17 cellular contexts compared by ENCODE assay signal in the genomic region with DNA sequence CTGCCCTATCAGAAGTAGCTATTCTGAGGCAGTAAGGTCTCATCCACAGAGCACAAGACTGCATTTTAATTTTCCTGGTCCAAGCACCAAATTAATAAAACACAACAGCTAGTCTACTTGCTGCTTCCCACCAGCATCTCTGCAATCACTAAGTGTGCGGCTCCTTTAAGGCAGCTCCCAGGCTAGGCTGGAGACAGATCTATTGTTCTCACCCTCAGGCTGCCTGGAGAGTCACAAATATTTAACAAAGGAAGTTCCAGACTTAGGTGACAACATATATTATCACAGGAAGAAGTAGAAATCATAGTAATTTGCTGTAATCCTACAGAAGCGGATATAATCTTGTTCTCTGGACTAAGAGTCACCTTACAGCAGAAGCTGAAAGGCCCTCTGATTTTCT. TPM values are rescaled to one million over a fixed set of nuclear protein-coding genes. Genes with fewer than 3 reads are reported as not detected.
DNase-seq lines count a peak whose midpoint lies in the region; ATAC-seq and TF ChIP-seq lines count a peak whose summit lies in the region.
"Had no signal": no experiment of that assay in that cellular context is flagged by ENCODE, and none has a peak within 500 bp of the region (broad histone marks: within the 10 kb centered on the region; RNA-seq: fewer than 3 reads in every experiment).

No MANE protein-coding gene starts in this region.

- intact Hi-C loops in activated CD4-positive, alpha-beta T cell treated with anti-CD3 and anti-CD28 coated beads, Interleukin-2, amount 10 ng/mL, durations not matched to agents 24 days and 14 days (cut with micrococcal nuclease) = loop anchor here (5.0 kb wide), 1 partner anchor 135 kb away; no protein-coding TSS in a partner anchor

- no peaks in the 10 kb centered on the region for H3K36me3 ChIP-seq in CD4-positive, CD25-positive, alpha-beta regulatory T cell (ENCODE audit: control insufficient read depth, insufficient read depth, low read length)
- no peaks in the 10 kb centered on the region for H3K36me3 ChIP-seq in HAP-1 (replicated peaks)
- H3K36me3 ChIP-seq: ascending aorta, gastroesophageal sphincter had no signal

- TF ChIP-seq CTCF in cardiac fibroblast (IDR thresholded peaks at IDR 0.05; ENCODE audit: low read depth, low read length) = no peak

- no peak for ATAC-seq in CD4-positive, CD25-positive, alpha-beta regulatory T cell (ENCODE audit: low read depth in 2 of 2)
- ATAC-seq in natural killer cell treated with Interleukin-12 subunit alpha and Interleukin-12 subunit beta and Interleukin-15 and Interleukin-18, amount 100 ng/mL, for 72 hours = no peak
- no peak for ATAC-seq in GM21576 (IDR thresholded peaks at IDR 0.05; ENCODE audit: unreplicated experiment)
- ATAC-seq: gastroesophageal sphincter had no signal

- in situ Hi-C loops in HAP-1 (cut with MboI; ENCODE audit: low sequenced_read_pairs) (no loop called here), G401 (cut with HindIII; ENCODE audit: low sequenced_read_pairs) (no loop called here)

- H3K27me3 ChIP-seq in CD4-positive, CD25-positive, alpha-beta regulatory T cell (ENCODE audit: control insufficient read depth, insufficient read depth, low read length) = no peaks in the 10 kb centered on the region
- peaks cover 8% of the 10 kb centered on the region; the same call in 1 of the 2 replicates for H3K27me3 ChIP-seq in HAP-1 (ENCODE audit: low read depth)
- H3K27me3 ChIP-seq: ascending aorta had no signal

- no peak overlapping the region for H3K27ac ChIP-seq in CD4-positive, CD25-positive, alpha-beta regulatory T cell (ENCODE audit: insufficient read depth, low read length, poor library complexity, severe bottlenecking)
- H3K27ac ChIP-seq: ascending aorta, gastroesophageal sphincter had no signal

- peak overlapping the region; percentile 12 to 54 (median 33) for H3K4me3 Mint-ChIP-seq in CD4-positive, CD25-positive, alpha-beta regulatory T cell
- peak overlapping the region; percentile 1 for H3K4me3 Mint-ChIP-seq in natural killer cell treated with Interleukin-12 subunit alpha and Interleukin-12 subunit beta and Interleukin-15 and Interleukin-18, amount 100 ng/mL, for 72 hours
- no peak overlapping the region for H3K4me3 Mint-ChIP-seq in activated CD4-positive, alpha-beta T cell treated with anti-CD3 and anti-CD28 coated beads, Interleukin-2, amount 10 ng/mL, durations not matched to agents 24 days and 14 days

- peaks cover 28% of the 10 kb centered on the region for H3K4me1 ChIP-seq in CD4-positive, CD25-positive, alpha-beta regulatory T cell (ENCODE audit: control insufficient read depth, insufficient read depth, low read length, poor library complexity, severe bottlenecking)
- H3K4me1 ChIP-seq in HAP-1 = peaks cover 23% of the 10 kb centered on the region

- H3K27me3 Mint-ChIP-seq in CD4-positive, CD25-positive, alpha-beta regulatory T cell = peaks cover 17% of the 10 kb centered on the region
- peaks cover 9 to 12% of the 10 kb centered on the region in 2 donors for H3K27me3 Mint-ChIP-seq in natural killer cell treated with Interleukin-12 subunit alpha and Interleukin-12 subunit beta and Interleukin-15 and Interleukin-18, amount 100 ng/mL, for 72 hours
- peaks cover 3% of the 10 kb centered on the region for H3K27me3 Mint-ChIP-seq in activated CD4-positive, alpha-beta T cell treated with anti-CD3 and anti-CD28 coated beads, Interleukin-2, amount 10 ng/mL, durations not matched to agents 24 days and 14 days

- DNase-seq in CD4-positive, CD25-positive, alpha-beta regulatory T cell = peak in 1 of 3 donors; percentile 30
- DNase-seq in HAP-1 (ENCODE audit: low spot score in 2 of 2) (peak; percentile 56 to 57), cardiac fibroblast (ENCODE audit: low read depth in 2 of 2) (peak; percentile 8 to 28), glomerular visceral epithelial cell (ENCODE audit: extremely low spot score) (no peak), G401 (ENCODE audit: low spot score) (no peak)
- no peak for DNase-seq in natural killer cell treated with Interleukin-12 subunit alpha and Interleukin-12 subunit beta and Interleukin-15 and Interleukin-18, amount 100 ng/mL, for 72 hours (ENCODE audit: low spot score)
- DNase-seq in activated CD4-positive, alpha-beta T cell treated with anti-CD3 and anti-CD28 coated beads, Interleukin-2, amount 10 ng/mL, durations not matched to agents 24 days and 14 days = no peak
- DNase-seq: activated T-cell treated with anti-CD3 and anti-CD28 coated beads for 4 hours; CD8-positive, alpha-beta memory T cell; GF-D8; NCI-H526 treated with DMSO at 0.1 percent for 48 hours had no signal

- no peaks in the 10 kb centered on the region for H3K9me3 ChIP-seq in CD4-positive, CD25-positive, alpha-beta regulatory T cell (ENCODE audit: control insufficient read depth in 2 of 2, low read length in 2 of 2)
- no peaks in the 10 kb centered on the region for H3K9me3 ChIP-seq in HAP-1
- H3K9me3 ChIP-seq: ascending aorta, gastroesophageal sphincter had no signal

- no peak overlapping the region for H3K4me3 ChIP-seq in CD4-positive, CD25-positive, alpha-beta regulatory T cell (ENCODE audit: low read depth, low read length)
- H3K4me3 ChIP-seq in HAP-1 (no peak overlapping the region), cardiac fibroblast (replicated peaks in 1 of 2; ENCODE audit: low read depth in 2 of 2, low read length in 2 of 2) (no peak overlapping the region)
- H3K4me3 ChIP-seq: ascending aorta, gastroesophageal sphincter had no signal

- H3K9me3 Mint-ChIP-seq in CD4-positive, CD25-positive, alpha-beta regulatory T cell = no peaks in the 10 kb centered on the region
- H3K9me3 Mint-ChIP-seq in natural killer cell treated with Interleukin-12 subunit alpha and Interleukin-12 subunit beta and Interleukin-15 and Interleukin-18, amount 100 ng/mL, for 72 hours = no peaks in the 10 kb centered on the region
- peaks cover 4% of the 10 kb centered on the region for H3K9me3 Mint-ChIP-seq in activated CD4-positive, alpha-beta T cell treated with anti-CD3 and anti-CD28 coated beads, Interleukin-2, amount 10 ng/mL, durations not matched to agents 24 days and 14 days
- H3K9me3 Mint-ChIP-seq: CD8-positive, alpha-beta memory T cell had no signal

- peaks cover 26 to 71% (median 52%) of the 10 kb centered on the region in 4 donors for H3K4me1 Mint-ChIP-seq in CD4-positive, CD25-positive, alpha-beta regulatory T cell
- H3K4me1 Mint-ChIP-seq in natural killer cell treated with Interleukin-12 subunit alpha and Interleukin-12 subunit beta and Interleukin-15 and Interleukin-18, amount 100 ng/mL, for 72 hours (ENCODE audit: low read depth in 2 of 2) = peaks cover 22 to 38% of the 10 kb centered on the region in 2 donors
- peaks cover 43% of the 10 kb centered on the region for H3K4me1 Mint-ChIP-seq in activated CD4-positive, alpha-beta T cell treated with anti-CD3 and anti-CD28 coated beads, Interleukin-2, amount 10 ng/mL, durations not matched to agents 24 days and 14 days

- H3K27ac Mint-ChIP-seq in CD4-positive, CD25-positive, alpha-beta regulatory T cell = peak overlapping the region; percentile 47 to 81 (median 48)
- peak overlapping the region; percentile 34 to 91 for H3K27ac Mint-ChIP-seq in natural killer cell treated with Interleukin-12 subunit alpha and Interleukin-12 subunit beta and Interleukin-15 and Interleukin-18, amount 100 ng/mL, for 72 hours
- H3K27ac Mint-ChIP-seq in activated CD4-positive, alpha-beta T cell treated with anti-CD3 and anti-CD28 coated beads, Interleukin-2, amount 10 ng/mL, durations not matched to agents 24 days and 14 days = no peak overlapping the region

- H3K36me3 Mint-ChIP-seq in CD4-positive, CD25-positive, alpha-beta regulatory T cell = peaks cover 4% of the 10 kb centered on the region
- H3K36me3 Mint-ChIP-seq in natural killer cell treated with Interleukin-12 subunit alpha and Interleukin-12 subunit beta and Interleukin-15 and Interleukin-18, amount 100 ng/mL, for 72 hours = no peaks in the 10 kb centered on the region
- H3K36me3 Mint-ChIP-seq in activated CD4-positive, alpha-beta T cell treated with anti-CD3 and anti-CD28 coated beads, Interleukin-2, amount 10 ng/mL, durations not matched to agents 24 days and 14 days (ENCODE audit: low read depth) = peaks cover 12% of the 10 kb centered on the region

RNA-seq across cellular contexts. Expression of gene EID2, which starts 2.2 kb away (rescaled TPM):
- 13.1 TPM for total RNA-seq in CD4-positive, CD25-positive, alpha-beta regulatory T cell
- polyA plus RNA-seq in CD4-positive, CD25-positive, alpha-beta regulatory T cell = 10 to 100 TPM; 20.2 to 32.7 (median 23.8) TPM
- 10 to 100 TPM; 10.4 to 11.4 TPM for total RNA-seq in natural killer cell treated with Interleukin-12 subunit alpha and Interleukin-12 subunit beta and Interleukin-15 and Interleukin-18, amount 100 ng/mL, for 72 hours
- 17.2 and 17.6 TPM in 2 replicates for total RNA-seq in activated CD4-positive, alpha-beta T cell treated with anti-CD3 and anti-CD28 coated beads, Interleukin-2, amount 10 ng/mL, durations not matched to agents 24 days and 14 days
- total RNA-seq in G401 (2014; rRNA removed; shearing (Covaris generic)) = 19.9 and 31.4 TPM in 2 replicates

RNA-seq across cellular contexts. Expression of gene EID2B, which starts 9.5 kb away (rescaled TPM):
- 4.8 TPM for total RNA-seq in CD4-positive, CD25-positive, alpha-beta regulatory T cell
- 10 to 100 TPM in 3 of 4 donors, 1 to 10 TPM in 1; 7.3 to 11.3 (median 10.3) TPM for polyA plus RNA-seq in CD4-positive, CD25-positive, alpha-beta regulatory T cell
- total RNA-seq in natural killer cell treated with Interleukin-12 subunit alpha and Interleukin-12 subunit beta and Interleukin-15 and Interleukin-18, amount 100 ng/mL, for 72 hours = 1 to 10 TPM; 1.9 to 5.4 TPM
- 3.4 and 3.6 TPM in 2 replicates for total RNA-seq in activated CD4-positive, alpha-beta T cell treated with anti-CD3 and anti-CD28 coated beads, Interleukin-2, amount 10 ng/mL, durations not matched to agents 24 days and 14 days
- total RNA-seq in G401 (2014; rRNA removed; shearing (Covaris generic)) = 5.3 and 15.5 TPM in 2 replicates
- total RNA-seq: ascending aorta had no signal

RNA-seq across cellular contexts. Expression of gene SELENOV, which starts 27.3 kb away (rescaled TPM):
- not detected for total RNA-seq in CD4-positive, CD25-positive, alpha-beta regulatory T cell
- polyA plus RNA-seq in CD4-positive, CD25-positive, alpha-beta regulatory T cell = not detected
- not detected for total RNA-seq in natural killer cell treated with Interleukin-12 subunit alpha and Interleukin-12 subunit beta and Interleukin-15 and Interleukin-18, amount 100 ng/mL, for 72 hours
- not detected in 2 replicates for total RNA-seq in activated CD4-positive, alpha-beta T cell treated with anti-CD3 and anti-CD28 coated beads, Interleukin-2, amount 10 ng/mL, durations not matched to agents 24 days and 14 days
- 4.1 and 27.2 TPM in 2 replicates for total RNA-seq in G401 (2014; rRNA removed; shearing (Covaris generic))
- total RNA-seq: ascending aorta; CD8-positive, alpha-beta memory T cell; gastroesophageal sphincter; SK-MEL-5; skeletal muscle tissue; subcutaneous adipose tissue had no signal
- polyA plus RNA-seq: CD8-positive, alpha-beta memory T cell had no signal

RNA-seq across cellular contexts. Expression of gene DLL3, which starts 43.5 kb away (rescaled TPM):
- total RNA-seq in CD4-positive, CD25-positive, alpha-beta regulatory T cell = 0.17 TPM
- polyA plus RNA-seq in CD4-positive, CD25-positive, alpha-beta regulatory T cell = under 1 TPM in 1 of 4 donors, not detected in 3; 0.13 TPM
- total RNA-seq in natural killer cell treated with Interleukin-12 subunit alpha and Interleukin-12 subunit beta and Interleukin-15 and Interleukin-18, amount 100 ng/mL, for 72 hours = under 1 TPM; 0.21 to 0.92 TPM
- 2.2 TPM in 2 replicates for total RNA-seq in activated CD4-positive, alpha-beta T cell treated with anti-CD3 and anti-CD28 coated beads, Interleukin-2, amount 10 ng/mL, durations not matched to agents 24 days and 14 days
- 12.4 and 15.6 TPM in 2 replicates for total RNA-seq in G401 (2014; rRNA removed; shearing (Covaris generic))
- total RNA-seq: ascending aorta, gastroesophageal sphincter, skeletal muscle tissue, subcutaneous adipose tissue had no signal

Comparison
In these comparisons a context has a peak if more than half of its experiments do, and no peak if none do; other contexts are left out.
1. DNase-seq: peak in HAP-1 (2 of 2) and cardiac fibroblast (2 of 2); none in natural killer cell treated with Interleukin-12 subunit alpha and Interleukin-12 subunit beta and Interleukin-15 and Interleukin-18, amount 100 ng/mL, for 72 hours (single experiment), glomerular visceral epithelial cell (single experiment), activated CD4-positive, alpha-beta T cell treated with anti-CD3 and anti-CD28 coated beads, Interleukin-2, amount 10 ng/mL, durations not matched to agents 24 days and 14 days (single experiment) and G401 (single experiment).